In the genomic region with DNA sequence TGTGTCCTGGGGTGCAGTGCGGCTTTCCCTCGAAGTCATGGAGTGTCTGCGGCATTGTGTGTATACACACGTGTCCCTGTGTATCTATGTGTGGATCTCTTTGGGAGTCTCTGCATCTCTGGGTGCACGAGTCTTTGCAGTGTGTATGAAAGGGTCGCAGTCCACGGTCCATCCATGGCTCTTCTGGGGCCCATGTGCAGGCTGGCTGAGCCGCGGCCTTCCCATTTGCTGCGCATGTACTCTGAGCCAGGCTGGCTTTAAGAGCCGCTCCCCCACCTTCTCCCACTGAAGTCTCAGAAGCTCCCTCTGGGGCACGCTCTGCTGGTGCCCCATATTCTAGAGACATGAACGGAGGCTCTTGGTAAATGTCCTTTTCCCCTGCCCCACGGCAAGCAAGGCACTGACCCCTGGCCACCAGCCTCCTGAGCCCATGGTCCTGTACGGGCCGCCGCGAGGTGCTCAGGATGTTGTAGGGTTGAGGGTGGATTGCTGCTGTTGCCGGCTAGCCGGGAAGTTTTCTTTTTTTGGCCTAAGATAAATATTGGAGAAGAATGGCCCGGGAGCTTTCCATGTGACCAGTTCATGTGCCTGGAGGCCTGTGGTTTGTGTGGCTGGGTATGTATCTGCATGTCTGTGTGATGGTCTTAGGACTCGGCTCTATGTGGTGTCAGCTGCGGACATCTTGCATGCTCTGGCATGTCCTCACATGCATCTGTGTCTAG, we compare ENCODE assay signal across 18 cellular contexts. TPM values are rescaled to one million over a fixed set of nuclear protein-coding genes. Genes with fewer than 3 reads are reported as not detected.
A peak's percentile ranks its signal among the peaks of the same experiment; 100 is the strongest.
DNase-seq lines count a peak whose midpoint lies in the region; ATAC-seq and TF ChIP-seq lines count a peak whose summit lies in the region.
"Had no signal": no experiment of that assay in that cellular context is flagged by ENCODE, and none has a peak within 500 bp of the region (broad histone marks: within the 10 kb centered on the region; RNA-seq: fewer than 3 reads in every experiment).

No MANE protein-coding gene starts in this region.

- no peak overlapping the region for H3K4me3 Mint-ChIP-seq in activated CD8-positive, alpha-beta memory T cell treated with anti-CD3 and anti-CD28 coated beads, Interleukin-2, amount 10 ng/mL, durations not matched to agents 7 days and 5 days
- no peak overlapping the region for H3K4me3 Mint-ChIP-seq in CD14-positive monocyte
- H3K4me3 Mint-ChIP-seq: stimulated activated memory B cell treated with anti-CD40 and anti-IgM and Interleukin-4, amounts not matched to agents 10 μg/mL and 1 μg/mL and 100 μg/mL, for 72 hours had no signal

- TF ChIP-seq POLR2A in prostate gland (IDR thresholded peaks at IDR 0.05) = no peak

- peak; percentile 30 for DNase-seq in amniotic epithelial cell (ENCODE audit: low read depth)
- DNase-seq in fibroblast of the aortic adventitia (ENCODE audit: low read depth) = peak; percentile 51
- DNase-seq in prostate gland (ENCODE audit: low spot score) = no peak
- no peak for DNase-seq in activated CD8-positive, alpha-beta memory T cell treated with anti-CD3 and anti-CD28 coated beads, Interleukin-2, amount 10 ng/mL, durations not matched to agents 7 days and 5 days
- no peak for DNase-seq in CD14-positive monocyte (ENCODE audit: low spot score)
- DNase-seq in superior temporal gyrus (ENCODE audit: extremely low spot score) = no peak
- DNase-seq: activated naive CD4-positive, alpha-beta T cell treated with Interleukin-2 at 50 U/mL for 16 hours; DMS79; head of caudate nucleus; kidney glomerular epithelial cell; NCI-H1930; WERI-Rb-1 had no signal

- ATAC-seq in HG02642 (IDR thresholded peaks at IDR 0.05; ENCODE audit: poor library complexity, unreplicated experiment) = no peak
- no peak for ATAC-seq in activated CD8-positive, alpha-beta memory T cell treated with anti-CD3 and anti-CD28 coated beads, Interleukin-2, amount 10 ng/mL, durations not matched to agents 7 days and 5 days
- ATAC-seq: body of pancreas; stimulated activated memory B cell treated with anti-CD40 and anti-IgM and Interleukin-4, amounts not matched to agents 10 μg/mL and 1 μg/mL and 100 μg/mL, for 72 hours had no signal

- peaks cover 16% of the 10 kb centered on the region for H3K4me1 Mint-ChIP-seq in activated CD8-positive, alpha-beta memory T cell treated with anti-CD3 and anti-CD28 coated beads, Interleukin-2, amount 10 ng/mL, durations not matched to agents 7 days and 5 days
- H3K4me1 Mint-ChIP-seq in CD14-positive monocyte = peaks cover 14% of the 10 kb centered on the region

- 55% methylated on average over 23 of the region's 23 CpGs for WGBS in prostate gland

- H3K4me3 ChIP-seq in fibroblast of the aortic adventitia (ENCODE audit: low read depth, low read length) (peak overlapping the region; percentile 67), prostate gland (peak overlapping the region; percentile 24 to 40)
- H3K4me3 ChIP-seq: body of pancreas, right atrium auricular region had no signal

- H3K27me3 Mint-ChIP-seq in activated CD8-positive, alpha-beta memory T cell treated with anti-CD3 and anti-CD28 coated beads, Interleukin-2, amount 10 ng/mL, durations not matched to agents 7 days and 5 days = no peaks in the 10 kb centered on the region
- H3K27me3 Mint-ChIP-seq in CD14-positive monocyte (ENCODE audit: low read depth in 3 of 3) = no peaks in the 10 kb centered on the region
- H3K27me3 Mint-ChIP-seq: stimulated activated memory B cell treated with anti-CD40 and anti-IgM and Interleukin-4, amounts not matched to agents 10 μg/mL and 1 μg/mL and 100 μg/mL, for 72 hours had no signal

- H3K27ac ChIP-seq in C4-2B (peak overlapping the region; percentile 96), prostate gland (peak overlapping the region; percentile 66 to 74)
- H3K27ac ChIP-seq: right atrium auricular region, WERI-Rb-1 had no signal

- no peaks in the 10 kb centered on the region for H3K9me3 Mint-ChIP-seq in activated CD8-positive, alpha-beta memory T cell treated with anti-CD3 and anti-CD28 coated beads, Interleukin-2, amount 10 ng/mL, durations not matched to agents 7 days and 5 days (ENCODE audit: low read depth)
- H3K9me3 Mint-ChIP-seq in CD14-positive monocyte = no peaks in the 10 kb centered on the region
- H3K9me3 Mint-ChIP-seq: stimulated activated memory B cell treated with anti-CD40 and anti-IgM and Interleukin-4, amounts not matched to agents 10 μg/mL and 1 μg/mL and 100 μg/mL, for 72 hours had no signal

- intact Hi-C loops in prostate gland (cut with DNase I) = no loop called here
- intact Hi-C loops in CD14-positive monocyte (cut with micrococcal nuclease) = no loop called here

- H3K27ac Mint-ChIP-seq in activated CD8-positive, alpha-beta memory T cell treated with anti-CD3 and anti-CD28 coated beads, Interleukin-2, amount 10 ng/mL, durations not matched to agents 7 days and 5 days = no peak overlapping the region
- H3K27ac Mint-ChIP-seq in CD14-positive monocyte = no peak overlapping the region
- H3K27ac Mint-ChIP-seq: stimulated activated memory B cell treated with anti-CD40 and anti-IgM and Interleukin-4, amounts not matched to agents 10 μg/mL and 1 μg/mL and 100 μg/mL, for 72 hours had no signal

- H3K9me3 ChIP-seq in prostate gland = no peaks in the 10 kb centered on the region
- H3K9me3 ChIP-seq: body of pancreas, right atrium auricular region had no signal

- no peak for TF ChIP-seq CTCF in C4-2B (conservative IDR thresholded peaks at IDR 0.05)
- TF ChIP-seq CTCF in fibroblast of the aortic adventitia (IDR thresholded peaks at IDR 0.05; ENCODE audit: insufficient read depth, low read length) = no peak
- no peak for TF ChIP-seq CTCF in prostate gland (IDR thresholded peaks at IDR 0.05)
- no peak for TF ChIP-seq CTCF in CD14-positive monocyte (IDR thresholded peaks at IDR 0.05)

- H3K27me3 ChIP-seq in prostate gland (replicated peaks; ENCODE audit: insufficient read depth) = no peaks in the 10 kb centered on the region
- H3K27me3 ChIP-seq: body of pancreas, right atrium auricular region had no signal

- no peaks in the 10 kb centered on the region for H3K36me3 ChIP-seq in prostate gland
- H3K36me3 ChIP-seq: right atrium auricular region had no signal

- no peaks in the 10 kb centered on the region for H3K36me3 Mint-ChIP-seq in activated CD8-positive, alpha-beta memory T cell treated with anti-CD3 and anti-CD28 coated beads, Interleukin-2, amount 10 ng/mL, durations not matched to agents 7 days and 5 days
- peaks cover 0 to 3% of the 10 kb centered on the region in 2 donors for H3K36me3 Mint-ChIP-seq in CD14-positive monocyte

- peaks cover 62% of the 10 kb centered on the region for H3K4me1 ChIP-seq in prostate gland (replicated peaks)

- CTCF ChIA-PET in activated CD8-positive, alpha-beta memory T cell treated with anti-CD3 and anti-CD28 coated beads, Interleukin-2, amount 10 ng/mL, durations not matched to agents 7 days and 5 days (lab: Charles Lee) = no interaction called here

RNA-seq across cellular contexts. Expression of gene PAK4, which starts 31.9 kb away (rescaled TPM):
- total RNA-seq in fibroblast of the aortic adventitia (ENCODE audit: low replicate concordance) = 7.6 and 9.0 TPM in 2 replicates
- 100 to 1,000 TPM; 111 to 123 TPM for total RNA-seq in prostate gland
- 10 to 100 TPM; 14.6 to 18.4 TPM for total RNA-seq in activated CD8-positive, alpha-beta memory T cell treated with anti-CD3 and anti-CD28 coated beads, Interleukin-2, amount 10 ng/mL, durations not matched to agents 7 days and 5 days
- 1 to 10 TPM; 1.3 to 1.5 TPM for polyA plus RNA-seq in CD14-positive monocyte

RNA-seq across cellular contexts. Expression of gene NCCRP1, which starts 39.3 kb away (rescaled TPM):
- total RNA-seq in fibroblast of the aortic adventitia (ENCODE audit: low replicate concordance) = not detected in 2 replicates
- 1 to 10 TPM; 1.4 to 2.7 TPM for total RNA-seq in prostate gland
- total RNA-seq in activated CD8-positive, alpha-beta memory T cell treated with anti-CD3 and anti-CD28 coated beads, Interleukin-2, amount 10 ng/mL, durations not matched to agents 7 days and 5 days = not detected
- not detected for polyA plus RNA-seq in CD14-positive monocyte
- total RNA-seq: M059J, right atrium auricular region had no signal

RNA-seq across cellular contexts. Expression of gene SYCN, which starts 46.6 kb away (rescaled TPM):
- not detected in 2 replicates for total RNA-seq in fibroblast of the aortic adventitia (ENCODE audit: low replicate concordance)
- total RNA-seq in prostate gland = 100 to 1,000 TPM in 1 of 2 donors, not detected in 1; 165 TPM
- not detected for total RNA-seq in activated CD8-positive, alpha-beta memory T cell treated with anti-CD3 and anti-CD28 coated beads, Interleukin-2, amount 10 ng/mL, durations not matched to agents 7 days and 5 days
- not detected for polyA plus RNA-seq in CD14-positive monocyte
- total RNA-seq: M059J, right atrium auricular region had no signal

Comparison
In these comparisons a context has a peak if more than half of its experiments do, and no peak if none do; other contexts are left out.
1. DNase-seq: peak in amniotic epithelial cell (single experiment) and fibroblast of the aortic adventitia (single experiment); none in prostate gland (single experiment), activated CD8-positive, alpha-beta memory T cell treated with anti-CD3 and anti-CD28 coated beads, Interleukin-2, amount 10 ng/mL, durations not matched to agents 7 days and 5 days (single experiment), CD14-positive monocyte (single experiment) and superior temporal gyrus (single experiment).
2. RNA of gene PAK4, which starts 31.9 kb away (total RNA-seq): 111 to 123 TPM in prostate gland; 14.6 to 18.4 TPM in activated CD8-positive, alpha-beta memory T cell treated with anti-CD3 and anti-CD28 coated beads, Interleukin-2, amount 10 ng/mL, durations not matched to agents 7 days and 5 days and 7.6 to 9.0 TPM in fibroblast of the aortic adventitia; every median in the first group is over 4 times any median in the second.